ENCODE assay signal across 12 cellular contexts in the genomic region with DNA sequence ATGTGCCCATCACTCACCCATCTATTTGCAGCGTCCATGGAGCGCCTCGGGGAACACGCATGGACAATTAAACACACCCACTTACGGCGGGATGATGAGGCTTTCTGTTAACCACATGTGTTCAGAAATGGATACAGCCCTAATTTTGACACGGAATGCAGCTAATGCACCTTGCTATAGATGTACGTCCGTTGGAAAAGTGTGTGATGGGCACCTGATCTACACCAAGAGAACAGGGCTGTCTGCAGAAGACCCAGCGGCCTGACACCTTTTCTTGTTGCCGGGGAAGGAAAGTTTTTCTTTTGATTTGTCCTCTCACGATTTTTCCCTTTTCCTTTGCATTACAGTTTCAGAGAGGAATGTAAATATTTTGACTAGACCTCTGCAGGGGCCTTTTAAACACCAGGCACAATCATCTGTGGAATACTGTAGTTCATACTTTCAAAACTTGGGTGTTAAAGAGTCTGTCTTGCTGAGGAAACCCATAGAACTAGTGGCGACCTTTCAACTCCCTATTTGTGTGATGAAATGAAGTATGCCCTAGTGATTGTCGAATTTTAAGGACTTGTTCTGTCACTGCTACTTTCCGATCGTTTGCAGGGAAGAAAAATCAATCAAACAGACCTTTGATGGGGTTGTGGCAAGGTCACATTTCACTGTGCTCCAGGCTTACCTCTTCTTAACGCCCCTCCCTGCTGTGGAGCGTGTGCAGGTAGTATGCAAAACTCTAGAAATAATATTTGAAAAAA. TPM values are rescaled to one million over a fixed set of nuclear protein-coding genes. Genes with fewer than 3 reads are reported as not detected.
DNase-seq lines count a peak whose midpoint lies in the region; ATAC-seq and TF ChIP-seq lines count a peak whose summit lies in the region.
"Had no signal": no experiment of that assay in that cellular context is flagged by ENCODE, and none has a peak within 500 bp of the region (broad histone marks: within the 10 kb centered on the region; RNA-seq: fewer than 3 reads in every experiment).

No MANE protein-coding gene starts in this region.

- no peak for TF ChIP-seq EP300 in sigmoid colon (IDR thresholded peaks at IDR 0.05)

- H3K9me3 ChIP-seq in hepatocyte (ENCODE audit: low read depth) (no peaks in the 10 kb centered on the region), sigmoid colon (no peaks in the 10 kb centered on the region)

- H3K9me2 ChIP-seq in hepatocyte (replicated peaks; ENCODE audit: insufficient read depth), result no peaks in the 10 kb centered on the region

- peak overlapping the region in 1 of 2 donors; percentile 59 for H3K27ac Mint-ChIP-seq in stimulated activated naive CD8-positive, alpha-beta T cell treated with anti-CD3 and anti-CD28 coated beads, Interleukin-15, amount 100 ng/mL, for 72 hours
- H3K27ac Mint-ChIP-seq in activated CD4-positive, alpha-beta memory T cell treated with anti-CD3 and anti-CD28 coated beads for 36 hours, result no peak overlapping the region
- H3K27ac Mint-ChIP-seq: dendritic cell treated with granulocyte-macrophage colony-stimulating factor and Interleukin-4, amounts not matched to agents 40 ng/mL and 50 ng/mL, for 4 days; stimulated activated naive CD8-positive, alpha-beta T cell treated with anti-CD3 and anti-CD28 coated beads, Interleukin-15, Interleukin-2, amounts not matched to agents 100 ng/mL and 50 ng/mL, for 24 hours had no signal

- intact Hi-C loops in activated CD4-positive, alpha-beta memory T cell treated with anti-CD3 and anti-CD28 coated beads for 36 hours (cut with micrococcal nuclease), result no loop called here
- intact Hi-C loops in sigmoid colon (cut with DNase I) (no loop called here), left cardiac atrium (cut with DNase I) (no loop called here)

- H3K4me1 ChIP-seq in hepatocyte (ENCODE audit: insufficient read depth) (no peaks in the 10 kb centered on the region), sigmoid colon (peaks cover 0 to 27% (median 23%) of the 10 kb centered on the region in 4 donors)

- no peaks in the 10 kb centered on the region for H3K36me3 ChIP-seq in hepatocyte (replicated peaks; ENCODE audit: insufficient read depth, low read depth)
- no peaks in the 10 kb centered on the region for H3K36me3 ChIP-seq in sigmoid colon

- H3K9me3 Mint-ChIP-seq in stimulated activated naive CD8-positive, alpha-beta T cell treated with anti-CD3 and anti-CD28 coated beads, Interleukin-15, amount 100 ng/mL, for 72 hours, result no peaks in the 10 kb centered on the region
- no peaks in the 10 kb centered on the region for H3K9me3 Mint-ChIP-seq in activated CD4-positive, alpha-beta memory T cell treated with anti-CD3 and anti-CD28 coated beads for 36 hours
- H3K9me3 Mint-ChIP-seq: dendritic cell treated with granulocyte-macrophage colony-stimulating factor and Interleukin-4, amounts not matched to agents 40 ng/mL and 50 ng/mL, for 4 days; stimulated activated naive CD8-positive, alpha-beta T cell treated with anti-CD3 and anti-CD28 coated beads, Interleukin-15, Interleukin-2, amounts not matched to agents 100 ng/mL and 50 ng/mL, for 24 hours had no signal

- H4K20me1 ChIP-seq in hepatocyte (ENCODE audit: insufficient read depth, poor library complexity, severe bottlenecking), result no peaks in the 10 kb centered on the region

- TF ChIP-seq CTCF in hepatocyte (IDR thresholded peaks at IDR 0.05; ENCODE audit: poor library complexity) (no peak), sigmoid colon (IDR thresholded peaks at IDR 0.05) (no peak)

- peaks cover 44% of the 10 kb centered on the region for H3K4me1 Mint-ChIP-seq in stimulated activated naive CD8-positive, alpha-beta T cell treated with anti-CD3 and anti-CD28 coated beads, Interleukin-15, amount 100 ng/mL, for 72 hours
- peaks cover 17% of the 10 kb centered on the region for H3K4me1 Mint-ChIP-seq in activated CD4-positive, alpha-beta memory T cell treated with anti-CD3 and anti-CD28 coated beads for 36 hours (ENCODE audit: low read depth)

- peak overlapping the region; percentile 54 to 70 for H3K4me3 Mint-ChIP-seq in stimulated activated naive CD8-positive, alpha-beta T cell treated with anti-CD3 and anti-CD28 coated beads, Interleukin-15, amount 100 ng/mL, for 72 hours
- H3K4me3 Mint-ChIP-seq in activated CD4-positive, alpha-beta memory T cell treated with anti-CD3 and anti-CD28 coated beads for 36 hours, result peak overlapping the region; percentile 36
- H3K4me3 Mint-ChIP-seq: dendritic cell treated with granulocyte-macrophage colony-stimulating factor and Interleukin-4, amounts not matched to agents 40 ng/mL and 50 ng/mL, for 4 days; stimulated activated naive CD8-positive, alpha-beta T cell treated with anti-CD3 and anti-CD28 coated beads, Interleukin-15, Interleukin-2, amounts not matched to agents 100 ng/mL and 50 ng/mL, for 24 hours had no signal

- POLR2A ChIA-PET in activated CD4-positive, alpha-beta memory T cell treated with anti-CD3 and anti-CD28 coated beads for 36 hours (lab: Charles Lee), result interaction anchor here (1.1 kb wide), 1 partner anchor 30 kb away, joined by 3 read pairs; no protein-coding TSS in a partner anchor

- H3K27me3 ChIP-seq in hepatocyte (peaks cover 98% of the 10 kb centered on the region), sigmoid colon (peaks cover 55 to 100% (median 78%) of the 10 kb centered on the region in 3 donors)

- CTCF ChIA-PET in activated CD4-positive, alpha-beta memory T cell treated with anti-CD3 and anti-CD28 coated beads for 36 hours (lab: Charles Lee), result no interaction called here

- no peak overlapping the region for H3K4me3 ChIP-seq in hepatocyte
- H3K4me3 ChIP-seq in sigmoid colon, result no peak overlapping the region

- H3K79me2 ChIP-seq in hepatocyte, result no peaks in the 10 kb centered on the region

- no peak for DNase-seq in stimulated activated naive CD8-positive, alpha-beta T cell treated with anti-CD3 and anti-CD28 coated beads, Interleukin-15, amount 100 ng/mL, for 72 hours
- DNase-seq in stimulated activated naive CD8-positive, alpha-beta T cell treated with anti-CD3 and anti-CD28 coated beads, Interleukin-15, Interleukin-2, amounts not matched to agents 100 U/mL and 50 U/mL, for 24 hours, result no peak
- DNase-seq in activated CD4-positive, alpha-beta memory T cell treated with anti-CD3 and anti-CD28 coated beads for 36 hours, result no peak
- no peak for DNase-seq in hepatocyte (ENCODE audit: low spot score)
- no peak for DNase-seq in iPS-NIHi11 (ENCODE audit: low spot score)
- DNase-seq in sigmoid colon, result no peak
- no peak for DNase-seq in left cardiac atrium
- DNase-seq: activated gamma-delta T cell, head of caudate nucleus had no signal

- TF ChIP-seq POLR2A in sigmoid colon (IDR thresholded peaks at IDR 0.05), result no peak

- 4% methylated on average over 18 of the region's 18 CpGs for WGBS in hepatocyte (ENCODE audit: low lambda C conversion rate, missing lambda C conversion rate)
- WGBS in sigmoid colon, 2 donors, result 5% methylated on average over 18 of the region's 18 CpGs

- H2AFZ ChIP-seq in hepatocyte, result no peak overlapping the region

- peak overlapping the region; percentile 65 for H3K4me2 ChIP-seq in hepatocyte

- ATAC-seq in stimulated activated naive CD8-positive, alpha-beta T cell treated with anti-CD3 and anti-CD28 coated beads, Interleukin-15, amount 100 ng/mL, for 72 hours, result no peak
- no peak for ATAC-seq in stimulated activated naive CD8-positive, alpha-beta T cell treated with anti-CD3 and anti-CD28 coated beads, Interleukin-15, Interleukin-2, amounts not matched to agents 100 U/mL and 50 U/mL, for 24 hours
- no peak for ATAC-seq in HG02884 (IDR thresholded peaks at IDR 0.05; ENCODE audit: unreplicated experiment)
- ATAC-seq in left cardiac atrium, result no peak

- H3K27ac ChIP-seq in hepatocyte, result no peak overlapping the region
- no peak overlapping the region for H3K27ac ChIP-seq in sigmoid colon

- peaks cover 73% of the 10 kb centered on the region for H3K27me3 Mint-ChIP-seq in stimulated activated naive CD8-positive, alpha-beta T cell treated with anti-CD3 and anti-CD28 coated beads, Interleukin-15, amount 100 ng/mL, for 72 hours
- peaks cover 63% of the 10 kb centered on the region for H3K27me3 Mint-ChIP-seq in activated CD4-positive, alpha-beta memory T cell treated with anti-CD3 and anti-CD28 coated beads for 36 hours

- peaks cover 5% of the 10 kb centered on the region for H3K36me3 Mint-ChIP-seq in activated CD4-positive, alpha-beta memory T cell treated with anti-CD3 and anti-CD28 coated beads for 36 hours

RNA-seq across cellular contexts. Expression of gene PAX6, which starts 16.5 kb away (rescaled TPM):
- not detected for total RNA-seq in activated CD4-positive, alpha-beta memory T cell treated with anti-CD3 and anti-CD28 coated beads for 36 hours
- total RNA-seq in hepatocyte, result 0.12 and 0.70 TPM in 2 replicates
- polyA plus RNA-seq in hepatocyte, result 0.21 TPM in 1 of 2 replicates, not detected in the other
- not detected for total RNA-seq in sigmoid colon
- under 1 TPM in 2 of 3 donors, not detected in 1; 0.34 to 0.46 TPM for polyA plus RNA-seq in sigmoid colon
- not detected for total RNA-seq in left cardiac atrium
